In the genomic region with DNA sequence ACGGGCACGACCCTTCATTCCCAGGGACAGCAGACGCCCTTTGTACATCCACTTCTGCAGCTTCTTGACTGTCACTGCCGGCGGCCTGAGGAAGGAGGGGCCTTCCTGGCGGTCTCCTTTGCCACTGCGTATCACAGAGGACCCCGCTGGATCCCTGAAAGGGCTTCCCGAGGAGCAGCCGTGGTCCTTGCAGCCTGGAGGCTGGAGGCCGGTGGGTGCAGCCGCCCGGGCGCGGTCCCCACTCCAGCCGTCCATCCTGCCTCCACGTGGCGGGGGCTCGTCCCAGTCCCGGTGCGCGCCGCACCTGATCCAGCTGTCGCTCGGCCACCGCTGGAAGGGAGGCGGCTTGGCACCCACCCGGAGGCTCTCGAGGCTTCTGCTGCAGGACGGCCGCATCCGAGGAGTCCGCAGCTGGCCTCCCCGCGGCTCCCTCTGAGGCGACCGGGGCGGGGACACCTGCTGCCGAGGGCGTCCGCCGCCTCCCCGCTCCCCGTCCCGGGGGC, we compare ENCODE assay signal across 8 cellular contexts. TPM values are rescaled to one million over a fixed set of nuclear protein-coding genes. Genes with fewer than 3 reads are reported as not detected.
DNase-seq lines count a peak whose midpoint lies in the region; ATAC-seq and TF ChIP-seq lines count a peak whose summit lies in the region.

No MANE protein-coding gene starts in this region.

- H3K9me3 Mint-ChIP-seq in endothelial cell (ENCODE audit: unreplicated experiment) = no peaks in the 10 kb centered on the region

- H3K36me3 ChIP-seq in muscle layer of duodenum (ENCODE audit: control insufficient read depth in 1 of 2, insufficient read depth in 2 of 2, low read length in 2 of 2) = no peaks in the 10 kb centered on the region
- H3K36me3 ChIP-seq in subcutaneous abdominal adipose tissue (ENCODE audit: control insufficient read depth in 5 of 5, insufficient read depth in 5 of 5, low read length in 5 of 5) = no peaks in the 10 kb centered on the region

- H3K4me1 Mint-ChIP-seq in endothelial cell (ENCODE audit: unreplicated experiment) = peaks cover 14% of the 10 kb centered on the region

- H3K9me3 ChIP-seq in muscle layer of duodenum (ENCODE audit: control insufficient read depth in 1 of 2, low read length in 2 of 2) (no peaks in the 10 kb centered on the region), subcutaneous abdominal adipose tissue (ENCODE audit: control insufficient read depth in 5 of 5, low read length in 5 of 5) (no peaks in the 10 kb centered on the region)

- ATAC-seq in GM21576 (IDR thresholded peaks at IDR 0.05; ENCODE audit: unreplicated experiment) = peak; percentile 29

- peak overlapping the region; percentile 75 for H3K27ac ChIP-seq in muscle layer of duodenum (ENCODE audit: low read length)
- H3K27ac ChIP-seq in subcutaneous abdominal adipose tissue (ENCODE audit: low read depth, low read length) = peak overlapping the region; percentile 95

- H3K4me3 Mint-ChIP-seq in endothelial cell (ENCODE audit: unreplicated experiment) = peak overlapping the region; percentile 95

- peak overlapping the region; percentile 81 to 85 for H3K4me3 ChIP-seq in muscle layer of duodenum (ENCODE audit: low read depth in 1 of 2, low read length in 2 of 2)
- peak overlapping the region; percentile 76 to 95 (median 88) for H3K4me3 ChIP-seq in subcutaneous abdominal adipose tissue (ENCODE audit: low read depth in 1 of 5, low read length in 5 of 5)

- H3K27me3 Mint-ChIP-seq in endothelial cell (ENCODE audit: unreplicated experiment) = peaks cover 12% of the 10 kb centered on the region

- H3K27me3 ChIP-seq in muscle layer of duodenum (ENCODE audit: low read depth, low read length) = no peaks in the 10 kb centered on the region
- H3K27me3 ChIP-seq in subcutaneous abdominal adipose tissue (ENCODE audit: control insufficient read depth in 5 of 5, insufficient read depth in 4 of 5, low read length in 5 of 5) = no peaks in the 10 kb centered on the region

- TF ChIP-seq CTCF in endothelial cell (IDR thresholded peaks at IDR 0.05; ENCODE audit: unreplicated experiment) = no peak

- H3K4me1 ChIP-seq in muscle layer of duodenum (ENCODE audit: control insufficient read depth in 1 of 2, insufficient read depth in 2 of 2, low read length in 2 of 2) (peaks cover 9 to 15% of the 10 kb centered on the region in 2 donors), subcutaneous abdominal adipose tissue (ENCODE audit: control insufficient read depth in 5 of 5, insufficient read depth in 5 of 5, low read length in 5 of 5) (peaks cover 0 to 60% (median 35%) of the 10 kb centered on the region in 5 donors)

- H3K9ac ChIP-seq in subcutaneous abdominal adipose tissue (ENCODE audit: low read length in 5 of 5) = peak overlapping the region; percentile 49 to 94 (median 78)

- DNase-seq in ELR (ENCODE audit: low read depth) (peak; percentile 42), HuH-7 (ENCODE audit: low spot score) (peak; percentile 34), endothelial cell (ENCODE audit: low spot score) (peak; percentile 42), cerebellar cortex (ENCODE audit: low spot score) (no peak)
- DNase-seq in activated CD4-positive, CD25-positive, alpha-beta regulatory T cell treated with anti-CD3 and anti-CD28 coated beads, Interleukin-2, amount 50 U/mL, for 72 hours = peak; percentile 36

- peak overlapping the region; percentile 80 for H3K27ac Mint-ChIP-seq in endothelial cell (ENCODE audit: unreplicated experiment)

- H3K36me3 Mint-ChIP-seq in endothelial cell (ENCODE audit: low read depth, unreplicated experiment) = peaks cover 3% of the 10 kb centered on the region

RNA-seq across cellular contexts. Expression of gene SYDE2, which starts 0.4 kb away (rescaled TPM):
- total RNA-seq in endothelial cell (ENCODE audit: unreplicated experiment) = 4.2 TPM

RNA-seq across cellular contexts. Expression of gene C1orf52, which starts 59.0 kb away (rescaled TPM):
- total RNA-seq in endothelial cell (ENCODE audit: unreplicated experiment) = 37.7 TPM
